ENCODE assay signal across 13 cellular contexts in the genomic region with DNA sequence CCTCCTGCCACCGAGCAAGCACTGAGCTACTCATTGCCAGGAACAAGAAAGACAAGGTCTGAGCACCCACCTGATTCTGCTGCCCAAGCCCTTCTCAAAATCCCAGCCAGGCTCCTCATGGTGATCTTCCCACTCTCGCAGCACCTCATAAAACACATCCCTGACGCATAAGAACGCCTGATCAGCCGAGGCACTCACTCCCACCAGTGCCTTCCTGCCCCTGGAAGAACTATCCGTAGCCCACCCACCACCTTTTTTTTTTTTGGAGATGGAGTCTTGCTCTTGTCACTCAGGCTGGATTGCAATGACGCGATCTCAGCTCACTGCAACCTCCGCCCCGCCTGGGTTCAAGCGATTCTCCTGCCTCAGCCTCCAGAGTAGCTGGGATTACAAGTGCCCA. TPM values are rescaled to one million over a fixed set of nuclear protein-coding genes. Genes with fewer than 3 reads are reported as not detected.
DNase-seq lines count a peak whose midpoint lies in the region; ATAC-seq, FAIRE-seq and TF ChIP-seq lines count a peak whose summit lies in the region.
"Had no signal": no experiment of that assay in that cellular context is flagged by ENCODE, and none has a peak within 500 bp of the region (broad histone marks: within the 10 kb centered on the region; RNA-seq: fewer than 3 reads in every experiment).

No MANE protein-coding gene starts in this region.

- H3K36me3 ChIP-seq in HEK293 (ENCODE audit: control insufficient read depth in 2 of 2, insufficient read depth in 1 of 2, low read length in 2 of 2): peaks cover 6 to 73% of the 10 kb centered on the region in 2 experiments
- peaks cover 10 to 66% (median 28%) of the 10 kb centered on the region in 4 donors for H3K36me3 ChIP-seq in sigmoid colon

- H3K4me3 Mint-ChIP-seq in activated T-helper 17 cell treated with anti-CD3 and anti-CD28 coated beads, Interleukin-2, amount 50 U/mL, for 72 hours: no peak overlapping the region
- peak overlapping the region in 2 of 3 experiments; percentile 46 to 58 for H3K4me3 Mint-ChIP-seq in nephron

- H3K4me1 ChIP-seq in HEK293 (ENCODE audit: control insufficient read depth, insufficient read depth, low read length) (peaks cover 4% of the 10 kb centered on the region; the same call in 1 of the 2 replicates), sigmoid colon (peaks cover 0 to 23% (median 21%) of the 10 kb centered on the region in 4 donors)

- intact Hi-C loops in sigmoid colon (cut with DNase I): loop anchor here (10.0 kb wide), 1 partner anchor 372 kb away; a partner anchor contains a TSS

- H3K27me3 Mint-ChIP-seq in activated T-helper 17 cell treated with anti-CD3 and anti-CD28 coated beads, Interleukin-2, amount 50 U/mL, for 72 hours: no peaks in the 10 kb centered on the region
- no peaks in the 10 kb centered on the region for H3K27me3 Mint-ChIP-seq in nephron (ENCODE audit: low read depth)
- H3K27me3 Mint-ChIP-seq: CD4-positive, CD25-positive, alpha-beta regulatory T cell had no signal

- peaks cover 72% of the 10 kb centered on the region for H3K36me3 Mint-ChIP-seq in activated T-helper 17 cell treated with anti-CD3 and anti-CD28 coated beads, Interleukin-2, amount 50 U/mL, for 72 hours (ENCODE audit: low read depth)
- H3K36me3 Mint-ChIP-seq in nephron (ENCODE audit: low read depth): peaks cover 55% of the 10 kb centered on the region

- WGBS in sigmoid colon, 2 donors: 94 to 96% methylated on average over 11 of the region's 11 CpGs

- no peak for TF ChIP-seq EP300 in sigmoid colon (IDR thresholded peaks at IDR 0.05)

- H3K4me3 ChIP-seq in HEK293 (ENCODE audit: low read depth, low read length) (no peak overlapping the region), sigmoid colon (no peak overlapping the region)
- H3K4me3 ChIP-seq: BLaER1 treated with 17β-estradiol and CSF1 and Interleukin-3, amounts not matched to agents 10 nM and 100 nM had no signal

- H3K27me3 ChIP-seq in sigmoid colon: no peaks in the 10 kb centered on the region
- H3K27me3 ChIP-seq: BLaER1 treated with 17β-estradiol and CSF1 and Interleukin-3, amounts not matched to agents 10 nM and 100 nM had no signal

- H3K9me3 ChIP-seq in HEK293 (ENCODE audit: control insufficient read depth, insufficient read depth, low read depth, low read length) (no peaks in the 10 kb centered on the region), sigmoid colon (no peaks in the 10 kb centered on the region)
- H3K9me3 ChIP-seq: BLaER1 treated with 17β-estradiol and CSF1 and Interleukin-3, amounts not matched to agents 10 nM and 100 nM had no signal

- H3K9me3 Mint-ChIP-seq in activated T-helper 17 cell treated with anti-CD3 and anti-CD28 coated beads, Interleukin-2, amount 50 U/mL, for 72 hours: no peaks in the 10 kb centered on the region
- no peaks in the 10 kb centered on the region for H3K9me3 Mint-ChIP-seq in nephron
- H3K9me3 Mint-ChIP-seq: CD4-positive, CD25-positive, alpha-beta regulatory T cell had no signal

- H3K27ac ChIP-seq in HEK293 (ENCODE audit: extremely low read depth, low read depth, low read length): no peak overlapping the region
- no peak overlapping the region for H3K27ac ChIP-seq in sigmoid colon
- H3K27ac ChIP-seq: BLaER1 treated with 17β-estradiol and CSF1 and Interleukin-3, amounts not matched to agents 10 nM and 100 nM had no signal

- TF ChIP-seq POLR2A in sigmoid colon (IDR thresholded peaks at IDR 0.05): no peak
- no peak for TF ChIP-seq POLR2A in H54 (IDR thresholded peaks at IDR 0.05; ENCODE audit: low read depth, low read length)

- POLR2A ChIA-PET in HEK293 (lab: Yijun Ruan, JAX): interaction anchor here (1.1 kb wide), 1 partner anchor 15 kb away, joined by 3 read pairs; no protein-coding TSS in a partner anchor

- CTCF ChIA-PET in HEK293 (lab: Yijun Ruan, JAX): interaction anchor here (0.5 to 1.2 kb wide), 2 partner anchors 196 to 471 kb away, joined by 3 to 4 read pairs; no protein-coding TSS in a partner anchor

- ATAC-seq in activated T-helper 17 cell treated with anti-CD3 and anti-CD28 coated beads, Interleukin-2, amount 50 U/mL, for 72 hours (replicated peaks): no peak
- no peak for ATAC-seq in GM19035 (IDR thresholded peaks at IDR 0.05; ENCODE audit: unreplicated experiment)

- peaks cover 4% of the 10 kb centered on the region for H3K4me1 Mint-ChIP-seq in activated T-helper 17 cell treated with anti-CD3 and anti-CD28 coated beads, Interleukin-2, amount 50 U/mL, for 72 hours
- peaks cover 38% of the 10 kb centered on the region for H3K4me1 Mint-ChIP-seq in nephron

- peak; percentile 42 for DNase-seq in sigmoid colon
- DNase-seq in H54 (ENCODE audit: insufficient read length, low spot score): no peak
- DNase-seq in activated CD8-positive, alpha-beta memory T cell treated with anti-CD3 and anti-CD28 coated beads, Interleukin-2, amount 50 U/mL, for 48 hours: no peak
- DNase-seq: 8988T; CD4-positive, CD25-positive, alpha-beta regulatory T cell; DMS53; GF-D8; H7 had no signal

- H3K27ac Mint-ChIP-seq in activated T-helper 17 cell treated with anti-CD3 and anti-CD28 coated beads, Interleukin-2, amount 50 U/mL, for 72 hours: peak overlapping the region; percentile 30
- H3K27ac Mint-ChIP-seq in nephron: peak overlapping the region in 1 of 3 experiments; percentile 54

- FAIRE-seq in H54 (lab: Jason Lieb, UNC): no peak

- TF ChIP-seq CTCF in HEK293 (tag by site-specific recombination; IDR thresholded peaks at IDR 0.05): no peak
- TF ChIP-seq CTCF in nephron (IDR thresholded peaks at IDR 0.05; ENCODE audit: unreplicated experiment in 3 of 3): no peak
- no peak for TF ChIP-seq CTCF in sigmoid colon (IDR thresholded peaks at IDR 0.05)

TF ChIP-seq in HEK293, 187 proteins besides CTCF, POLR2A, EP300 and RAD21:
- TF ChIP-seq, protein P1, sequence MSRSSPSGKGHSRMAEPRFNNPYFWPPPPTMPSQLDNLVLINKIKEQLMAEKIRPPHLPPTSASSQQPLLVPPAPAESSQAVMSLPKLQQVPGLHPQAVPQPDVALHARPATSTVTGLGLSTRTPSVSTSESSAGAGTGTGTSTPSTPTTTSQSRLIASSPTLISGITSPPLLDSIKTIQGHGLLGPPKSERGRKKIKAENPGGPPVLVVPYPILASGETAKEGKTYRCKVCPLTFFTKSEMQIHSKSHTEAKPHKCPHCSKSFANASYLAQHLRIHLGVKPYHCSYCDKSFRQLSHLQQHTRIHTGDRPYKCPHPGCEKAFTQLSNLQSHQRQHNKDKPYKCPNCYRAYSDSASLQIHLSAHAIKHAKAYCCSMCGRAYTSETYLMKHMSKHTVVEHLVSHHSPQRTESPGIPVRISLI (tag by site-specific recombination; IDR thresholded peaks at IDR 0.05): no peak
- TF ChIP-seq EGR2 (tag by site-specific recombination; IDR thresholded peaks at IDR 0.05; ENCODE audit: low read depth): peak; percentile 63

RNA-seq across cellular contexts. Expression of a gene that starts 3.9 kb away (rescaled TPM):
- total RNA-seq in activated T-helper 17 cell treated with anti-CD3 and anti-CD28 coated beads, Interleukin-2, amount 50 U/mL, for 72 hours: 10 to 100 TPM; 20.4 to 23.7 TPM
- total RNA-seq in sigmoid colon: 10 to 100 TPM in 1 of 4 donors, 1 to 10 TPM in 3; 7.6 to 11.4 (median 9.8) TPM
- polyA plus RNA-seq in sigmoid colon: 1 to 10 TPM; 1.2 to 8.0 (median 3.0) TPM
